1 cellular context compared by ENCODE assay signal in the genomic region with DNA sequence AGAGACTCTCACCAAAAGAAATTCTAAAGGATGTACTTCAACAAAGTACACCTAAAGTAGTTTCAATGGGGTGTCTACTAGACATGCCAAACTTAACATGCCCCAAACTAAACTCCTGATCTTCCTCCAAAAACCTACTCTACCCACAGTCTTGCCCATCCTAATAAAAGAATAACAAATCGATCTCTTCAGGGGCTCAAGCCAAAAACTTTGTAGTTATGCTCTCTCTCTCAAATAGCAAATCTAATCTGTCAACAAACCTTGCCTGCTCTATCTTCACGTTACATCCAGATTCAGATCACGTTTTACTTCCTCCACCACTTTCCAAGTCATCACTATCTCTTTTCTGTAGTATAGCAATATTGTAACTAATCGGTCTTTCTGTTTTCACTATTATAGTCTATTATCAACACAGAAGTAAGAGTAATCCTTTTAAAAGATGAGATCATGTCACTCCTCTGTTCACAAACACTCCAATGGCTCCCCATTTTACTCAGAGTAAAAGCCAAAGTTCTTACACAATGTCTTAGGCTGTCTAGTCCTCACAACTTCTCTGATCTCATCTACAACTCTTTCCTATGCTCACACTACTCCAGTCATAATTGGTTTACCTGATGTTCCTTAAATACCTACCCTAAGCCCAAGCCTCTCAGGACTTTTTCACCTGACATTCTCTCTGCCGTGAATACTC.
TF ChIP-seq lines count a peak whose summit lies in the region.

No MANE protein-coding gene starts in this region.

TF ChIP-seq in GM23338, 12 proteins besides CTCF, POLR2A, EP300 and RAD21 (continued from another document):
- TF ChIP-seq, protein P1, sequence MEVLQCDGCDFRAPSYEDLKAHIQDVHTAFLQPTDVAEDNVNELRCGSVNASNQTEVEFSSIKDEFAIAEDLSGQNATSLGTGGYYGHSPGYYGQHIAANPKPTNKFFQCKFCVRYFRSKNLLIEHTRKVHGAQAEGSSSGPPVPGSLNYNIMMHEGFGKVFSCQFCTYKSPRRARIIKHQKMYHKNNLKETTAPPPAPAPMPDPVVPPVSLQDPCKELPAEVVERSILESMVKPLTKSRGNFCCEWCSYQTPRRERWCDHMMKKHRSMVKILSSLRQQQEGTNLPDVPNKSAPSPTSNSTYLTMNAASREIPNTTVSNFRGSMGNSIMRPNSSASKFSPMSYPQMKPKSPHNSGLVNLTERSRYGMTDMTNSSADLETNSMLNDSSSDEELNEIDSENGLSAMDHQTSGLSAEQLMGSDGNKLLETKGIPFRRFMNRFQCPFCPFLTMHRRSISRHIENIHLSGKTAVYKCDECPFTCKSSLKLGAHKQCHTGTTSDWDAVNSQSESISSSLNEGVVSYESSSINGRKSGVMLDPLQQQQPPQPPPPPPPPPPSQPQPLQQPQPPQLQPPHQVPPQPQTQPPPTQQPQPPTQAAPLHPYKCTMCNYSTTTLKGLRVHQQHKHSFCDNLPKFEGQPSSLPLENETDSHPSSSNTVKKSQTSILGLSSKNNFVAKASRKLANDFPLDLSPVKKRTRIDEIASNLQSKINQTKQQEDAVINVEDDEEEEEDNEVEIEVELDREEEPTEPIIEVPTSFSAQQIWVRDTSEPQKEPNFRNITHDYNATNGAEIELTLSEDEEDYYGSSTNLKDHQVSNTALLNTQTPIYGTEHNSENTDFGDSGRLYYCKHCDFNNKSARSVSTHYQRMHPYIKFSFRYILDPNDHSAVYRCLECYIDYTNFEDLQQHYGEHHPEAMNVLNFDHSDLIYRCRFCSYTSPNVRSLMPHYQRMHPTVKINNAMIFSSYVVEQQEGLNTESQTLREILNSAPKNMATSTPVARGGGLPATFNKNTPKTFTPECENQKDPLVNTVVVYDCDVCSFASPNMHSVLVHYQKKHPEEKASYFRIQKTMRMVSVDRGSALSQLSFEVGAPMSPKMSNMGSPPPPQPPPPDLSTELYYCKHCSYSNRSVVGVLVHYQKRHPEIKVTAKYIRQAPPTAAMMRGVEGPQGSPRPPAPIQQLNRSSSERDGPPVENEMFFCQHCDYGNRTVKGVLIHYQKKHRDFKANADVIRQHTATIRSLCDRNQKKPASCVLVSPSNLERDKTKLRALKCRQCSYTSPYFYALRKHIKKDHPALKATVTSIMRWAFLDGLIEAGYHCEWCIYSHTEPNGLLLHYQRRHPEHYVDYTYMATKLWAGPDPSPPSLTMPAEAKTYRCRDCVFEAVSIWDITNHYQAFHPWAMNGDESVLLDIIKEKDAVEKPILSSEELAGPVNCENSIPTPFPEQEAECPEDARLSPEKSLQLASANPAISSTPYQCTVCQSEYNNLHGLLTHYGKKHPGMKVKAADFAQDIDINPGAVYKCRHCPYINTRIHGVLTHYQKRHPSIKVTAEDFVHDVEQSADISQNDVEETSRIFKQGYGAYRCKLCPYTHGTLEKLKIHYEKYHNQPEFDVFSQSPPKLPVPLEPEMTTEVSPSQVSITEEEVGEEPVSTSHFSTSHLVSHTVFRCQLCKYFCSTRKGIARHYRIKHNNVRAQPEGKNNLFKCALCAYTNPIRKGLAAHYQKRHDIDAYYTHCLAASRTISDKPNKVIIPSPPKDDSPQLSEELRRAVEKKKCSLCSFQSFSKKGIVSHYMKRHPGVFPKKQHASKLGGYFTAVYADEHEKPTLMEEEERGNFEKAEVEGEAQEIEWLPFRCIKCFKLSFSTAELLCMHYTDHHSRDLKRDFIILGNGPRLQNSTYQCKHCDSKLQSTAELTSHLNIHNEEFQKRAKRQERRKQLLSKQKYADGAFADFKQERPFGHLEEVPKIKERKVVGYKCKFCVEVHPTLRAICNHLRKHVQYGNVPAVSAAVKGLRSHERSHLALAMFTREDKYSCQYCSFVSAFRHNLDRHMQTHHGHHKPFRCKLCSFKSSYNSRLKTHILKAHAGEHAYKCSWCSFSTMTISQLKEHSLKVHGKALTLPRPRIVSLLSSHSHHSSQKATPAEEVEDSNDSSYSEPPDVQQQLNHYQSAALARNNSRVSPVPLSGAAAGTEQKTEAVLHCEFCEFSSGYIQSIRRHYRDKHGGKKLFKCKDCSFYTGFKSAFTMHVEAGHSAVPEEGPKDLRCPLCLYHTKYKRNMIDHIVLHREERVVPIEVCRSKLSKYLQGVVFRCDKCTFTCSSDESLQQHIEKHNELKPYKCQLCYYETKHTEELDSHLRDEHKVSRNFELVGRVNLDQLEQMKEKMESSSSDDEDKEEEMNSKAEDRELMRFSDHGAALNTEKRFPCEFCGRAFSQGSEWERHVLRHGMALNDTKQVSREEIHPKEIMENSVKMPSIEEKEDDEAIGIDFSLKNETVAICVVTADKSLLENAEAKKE (CRISPR knock-in tag; IDR thresholded peaks at IDR 0.05), result no peak
- TF ChIP-seq, protein P2, sequence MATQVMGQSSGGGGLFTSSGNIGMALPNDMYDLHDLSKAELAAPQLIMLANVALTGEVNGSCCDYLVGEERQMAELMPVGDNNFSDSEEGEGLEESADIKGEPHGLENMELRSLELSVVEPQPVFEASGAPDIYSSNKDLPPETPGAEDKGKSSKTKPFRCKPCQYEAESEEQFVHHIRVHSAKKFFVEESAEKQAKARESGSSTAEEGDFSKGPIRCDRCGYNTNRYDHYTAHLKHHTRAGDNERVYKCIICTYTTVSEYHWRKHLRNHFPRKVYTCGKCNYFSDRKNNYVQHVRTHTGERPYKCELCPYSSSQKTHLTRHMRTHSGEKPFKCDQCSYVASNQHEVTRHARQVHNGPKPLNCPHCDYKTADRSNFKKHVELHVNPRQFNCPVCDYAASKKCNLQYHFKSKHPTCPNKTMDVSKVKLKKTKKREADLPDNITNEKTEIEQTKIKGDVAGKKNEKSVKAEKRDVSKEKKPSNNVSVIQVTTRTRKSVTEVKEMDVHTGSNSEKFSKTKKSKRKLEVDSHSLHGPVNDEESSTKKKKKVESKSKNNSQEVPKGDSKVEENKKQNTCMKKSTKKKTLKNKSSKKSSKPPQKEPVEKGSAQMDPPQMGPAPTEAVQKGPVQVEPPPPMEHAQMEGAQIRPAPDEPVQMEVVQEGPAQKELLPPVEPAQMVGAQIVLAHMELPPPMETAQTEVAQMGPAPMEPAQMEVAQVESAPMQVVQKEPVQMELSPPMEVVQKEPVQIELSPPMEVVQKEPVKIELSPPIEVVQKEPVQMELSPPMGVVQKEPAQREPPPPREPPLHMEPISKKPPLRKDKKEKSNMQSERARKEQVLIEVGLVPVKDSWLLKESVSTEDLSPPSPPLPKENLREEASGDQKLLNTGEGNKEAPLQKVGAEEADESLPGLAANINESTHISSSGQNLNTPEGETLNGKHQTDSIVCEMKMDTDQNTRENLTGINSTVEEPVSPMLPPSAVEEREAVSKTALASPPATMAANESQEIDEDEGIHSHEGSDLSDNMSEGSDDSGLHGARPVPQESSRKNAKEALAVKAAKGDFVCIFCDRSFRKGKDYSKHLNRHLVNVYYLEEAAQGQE (IDR thresholded peaks at IDR 0.05; ENCODE audit: unreplicated experiment), result no peak
